Comparison of ENCODE assay signal across 8 cellular contexts in the genomic region with DNA sequence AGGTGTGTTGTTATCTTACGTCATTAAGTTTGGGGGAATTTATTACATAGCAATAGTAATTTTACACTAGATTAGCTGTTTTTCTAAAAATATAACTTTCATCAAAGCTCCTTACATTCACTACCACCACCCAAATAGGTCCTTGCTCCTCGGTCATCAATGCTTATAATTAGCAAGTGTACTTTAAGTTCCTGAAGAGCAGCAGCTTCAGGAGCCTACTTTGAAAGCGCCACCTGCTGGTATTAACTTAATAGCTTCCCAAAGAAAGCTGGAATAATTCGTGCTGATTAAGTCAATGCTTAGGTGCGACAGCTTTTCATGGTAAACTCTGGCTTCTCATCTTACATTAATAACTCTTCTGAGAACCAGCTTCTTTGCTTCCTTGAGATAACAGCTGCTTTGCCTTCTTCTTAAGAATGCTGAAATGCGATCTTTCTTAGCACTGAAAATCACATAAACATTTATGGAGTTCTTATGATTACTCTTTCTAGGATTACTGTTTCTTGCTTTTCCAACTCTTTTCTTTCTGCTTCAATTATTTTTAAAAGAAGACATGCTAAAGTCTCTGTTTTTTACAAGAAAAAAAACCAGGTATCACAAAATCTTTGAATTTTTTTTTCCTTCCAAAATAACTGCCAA. TPM values are rescaled to one million over a fixed set of nuclear protein-coding genes. Genes with fewer than 3 reads are reported as not detected.
DNase-seq lines count a peak whose midpoint lies in the region; ATAC-seq, FAIRE-seq and TF ChIP-seq lines count a peak whose summit lies in the region.

No MANE protein-coding gene starts in this region.

- no peak for ATAC-seq in activated CD8-positive, alpha-beta T cell treated with anti-CD3 and anti-CD28 coated beads, Interleukin-2, amount 10 ng/mL, durations not matched to agents 7 days and 5 days
- peak; percentile 40 to 41 for ATAC-seq in left cardiac atrium
- peak; percentile 42 to 44 for ATAC-seq in gastrocnemius medialis
- ATAC-seq in HG02840 (IDR thresholded peaks at IDR 0.05; ENCODE audit: low FRiP score, unreplicated experiment) = no peak
- no peak for ATAC-seq in HG03442 (IDR thresholded peaks at IDR 0.05; ENCODE audit: unreplicated experiment)

- no peaks in the 10 kb centered on the region for H3K27me3 ChIP-seq in gastrocnemius medialis

- in situ Hi-C loops in gastrocnemius medialis (cut with MboI; ENCODE audit: low sequenced_read_pairs in 4 of 4) = loop anchor here (5.0 to 25.0 kb wide), 5 partner anchors 73 to 305 kb away; no protein-coding TSS in a partner anchor

- H3K4me3 Mint-ChIP-seq in CD14-positive monocyte = no peak overlapping the region
- H3K4me3 Mint-ChIP-seq in activated CD8-positive, alpha-beta T cell treated with anti-CD3 and anti-CD28 coated beads, Interleukin-2, amount 10 ng/mL, durations not matched to agents 7 days and 5 days = no peak overlapping the region

- H3K4me3 ChIP-seq in gastrocnemius medialis = no peak overlapping the region

- no peaks in the 10 kb centered on the region for H3K4me1 ChIP-seq in gastrocnemius medialis

- H3K36me3 Mint-ChIP-seq in CD14-positive monocyte = peaks cover 10 to 26% of the 10 kb centered on the region in 2 donors
- no peaks in the 10 kb centered on the region for H3K36me3 Mint-ChIP-seq in activated CD8-positive, alpha-beta T cell treated with anti-CD3 and anti-CD28 coated beads, Interleukin-2, amount 10 ng/mL, durations not matched to agents 7 days and 5 days (ENCODE audit: low read depth)

- peak; percentile 87 for TF ChIP-seq CTCF in CD14-positive monocyte (IDR thresholded peaks at IDR 0.05)
- TF ChIP-seq CTCF in gastrocnemius medialis (IDR thresholded peaks at IDR 0.05 in 4 of 5, conservative IDR thresholded peaks at IDR 0.05 in 1 of 5) = peak; percentile 50 to 76 (median 73)

- POLR2A ChIA-PET in activated CD8-positive, alpha-beta T cell treated with anti-CD3 and anti-CD28 coated beads, Interleukin-2, amount 10 ng/mL, durations not matched to agents 7 days and 5 days (lab: Charles Lee) = interaction anchor here (0.6 kb wide), 1 partner anchor 182 kb away, joined by 3 read pairs; no protein-coding TSS in a partner anchor

- peak; percentile 74 for FAIRE-seq in GM12891 (lab: Jason Lieb, UNC)

- CTCF ChIA-PET in activated CD8-positive, alpha-beta T cell treated with anti-CD3 and anti-CD28 coated beads, Interleukin-2, amount 10 ng/mL, durations not matched to agents 7 days and 5 days (lab: Charles Lee) = interaction anchor here (0.7 to 8.5 kb wide), 55 partner anchors 8 to 440 kb away, joined by 3 to 98 read pairs (median 4); partner anchors contain the start of genes C5 and PSMD5

- intact Hi-C loops in CD14-positive monocyte (cut with micrococcal nuclease) = loop anchor here (5.0 to 10.0 kb wide), 2 partner anchors 303 to 315 kb away; no protein-coding TSS in a partner anchor
- intact Hi-C loops in left cardiac atrium (cut with DNase I) = loop anchor here (5.0 to 10.0 kb wide), 3 partner anchors 78 to 303 kb away; no protein-coding TSS in a partner anchor
- intact Hi-C loops in gastrocnemius medialis (cut with DNase I; ENCODE audit: low total_unique reads) = loop anchor here (1.0 to 10.0 kb wide), 3 partner anchors 75 to 435 kb away; no protein-coding TSS in a partner anchor

- H3K27me3 Mint-ChIP-seq in CD14-positive monocyte (ENCODE audit: low read depth in 3 of 3) = no peaks in the 10 kb centered on the region
- H3K27me3 Mint-ChIP-seq in activated CD8-positive, alpha-beta T cell treated with anti-CD3 and anti-CD28 coated beads, Interleukin-2, amount 10 ng/mL, durations not matched to agents 7 days and 5 days (ENCODE audit: low read depth) = peaks cover 5% of the 10 kb centered on the region

- H3K9me3 Mint-ChIP-seq in CD14-positive monocyte = peaks cover 0 to 5% (median 3%) of the 10 kb centered on the region in 7 donors
- peaks cover 6% of the 10 kb centered on the region for H3K9me3 Mint-ChIP-seq in activated CD8-positive, alpha-beta T cell treated with anti-CD3 and anti-CD28 coated beads, Interleukin-2, amount 10 ng/mL, durations not matched to agents 7 days and 5 days (ENCODE audit: insufficient read depth)

- H3K4me1 Mint-ChIP-seq in CD14-positive monocyte = peaks cover 13% of the 10 kb centered on the region
- H3K4me1 Mint-ChIP-seq in activated CD8-positive, alpha-beta T cell treated with anti-CD3 and anti-CD28 coated beads, Interleukin-2, amount 10 ng/mL, durations not matched to agents 7 days and 5 days (ENCODE audit: low read depth) = peaks cover 14% of the 10 kb centered on the region

- no peak overlapping the region for H3K27ac Mint-ChIP-seq in CD14-positive monocyte
- no peak overlapping the region for H3K27ac Mint-ChIP-seq in activated CD8-positive, alpha-beta T cell treated with anti-CD3 and anti-CD28 coated beads, Interleukin-2, amount 10 ng/mL, durations not matched to agents 7 days and 5 days

- H3K9me3 ChIP-seq in gastrocnemius medialis = no peaks in the 10 kb centered on the region

- no peak overlapping the region for H3K27ac ChIP-seq in gastrocnemius medialis

- TF ChIP-seq POLR2A in GM12891 (IDR thresholded peaks at IDR 0.05; ENCODE audit: low read depth, low read length) = no peak
- TF ChIP-seq POLR2A in gastrocnemius medialis (IDR thresholded peaks at IDR 0.05) = no peak

- no peak for DNase-seq in CD14-positive monocyte (ENCODE audit: low spot score)
- no peak for DNase-seq in GM12891 (ENCODE audit: insufficient read length, low spot score)
- DNase-seq in NCI-H2196 treated with DMSO at 0.1 percent for 48 hours (lab: John Stamatoyannopoulos, UW; ENCODE audit: unreplicated experiment) = peak; percentile 63
- peak; percentile 42 for DNase-seq in activated CD8-positive, alpha-beta T cell treated with anti-CD3 and anti-CD28 coated beads, Interleukin-2, amount 10 ng/mL, durations not matched to agents 7 days and 5 days
- DNase-seq in left cardiac atrium = no peak
- no peak for DNase-seq in gastrocnemius medialis

- no peaks in the 10 kb centered on the region for H3K36me3 ChIP-seq in gastrocnemius medialis

TF ChIP-seq in GM12891, 5 proteins besides CTCF, POLR2A, EP300 and RAD21:
- no peak for TF ChIP-seq SPI1 (IDR thresholded peaks at IDR 0.05; ENCODE audit: low read depth, low read length)
- no peak for TF ChIP-seq PAX5 (IDR thresholded peaks at IDR 0.05; ENCODE audit: insufficient read depth, low read length, severe bottlenecking)
- TF ChIP-seq POLR2AphosphoS5 (IDR thresholded peaks at IDR 0.05; ENCODE audit: low read depth, low read length) = no peak
- no peak for TF ChIP-seq TAF1 (IDR thresholded peaks at IDR 0.05; ENCODE audit: low read depth, low read length)
- TF ChIP-seq POU2F2 (IDR thresholded peaks at IDR 0.05; ENCODE audit: low read depth, low read length) = no peak

RNA-seq across cellular contexts. Expression of gene C5, which starts 10.0 kb away (rescaled TPM):
- polyA plus RNA-seq in CD14-positive monocyte = 1 to 10 TPM in 1 of 2 donors, under 1 TPM in 1; 0.66 to 1.2 TPM
- polyA plus RNA-seq in GM12891 (2012; ENCODE audit: low read depth, missing spikeins) = 0.99 TPM
- total RNA-seq in activated CD8-positive, alpha-beta T cell treated with anti-CD3 and anti-CD28 coated beads, Interleukin-2, amount 10 ng/mL, durations not matched to agents 7 days and 5 days = 1 to 10 TPM; 1.3 to 2.3 TPM
- 1 to 10 TPM; 1.4 to 2.4 TPM for total RNA-seq in left cardiac atrium
- total RNA-seq in gastrocnemius medialis = 1 to 10 TPM in 3 of 4 donors, under 1 TPM in 1; 0.22 to 3.9 (median 1.8) TPM

RNA-seq across cellular contexts. Expression of gene CNTRL, which starts 14.6 kb away (rescaled TPM):
- polyA plus RNA-seq in CD14-positive monocyte = 1 to 10 TPM; 3.9 to 4.8 TPM
- 16.9 TPM for polyA plus RNA-seq in GM12891 (2012; ENCODE audit: low read depth, missing spikeins)
- 10 to 100 TPM; 80.8 to 84.3 TPM for total RNA-seq in activated CD8-positive, alpha-beta T cell treated with anti-CD3 and anti-CD28 coated beads, Interleukin-2, amount 10 ng/mL, durations not matched to agents 7 days and 5 days
- 1 to 10 TPM; 4.8 to 5.4 TPM for total RNA-seq in left cardiac atrium
- total RNA-seq in gastrocnemius medialis = 1 to 10 TPM; 1.0 to 3.2 (median 1.6) TPM

Comparison
In these comparisons a context has a peak if more than half of its experiments do, and no peak if none do; other contexts are left out.
1. DNase-seq: peak in NCI-H2196 treated with DMSO at 0.1 percent for 48 hours (single experiment) and activated CD8-positive, alpha-beta T cell treated with anti-CD3 and anti-CD28 coated beads, Interleukin-2, amount 10 ng/mL, durations not matched to agents 7 days and 5 days (single experiment); none in CD14-positive monocyte (single experiment), GM12891 (single experiment), left cardiac atrium (single experiment) and gastrocnemius medialis (0 of 2).
2. ATAC-seq: peak in left cardiac atrium (2 of 2) and gastrocnemius medialis (2 of 2); none in activated CD8-positive, alpha-beta T cell treated with anti-CD3 and anti-CD28 coated beads, Interleukin-2, amount 10 ng/mL, durations not matched to agents 7 days and 5 days (single experiment), HG02840 (single experiment) and HG03442 (single experiment).
3. RNA of gene CNTRL, which starts 14.6 kb away (total RNA-seq): 80.8 to 84.3 TPM in activated CD8-positive, alpha-beta T cell treated with anti-CD3 and anti-CD28 coated beads, Interleukin-2, amount 10 ng/mL, durations not matched to agents 7 days and 5 days; 4.8 to 5.4 TPM in left cardiac atrium and 1.0 to 3.2 TPM in gastrocnemius medialis; every median in the first group is over 10 times any median in the second.